Comparison of ENCODE assay signal across 1 cellular context in genomic region chr20:50450961-50451752, GRCh38.
TF ChIP-seq lines count a peak whose summit lies in the region.

No MANE protein-coding gene starts in this region.

TF ChIP-seq in K562, 482 proteins besides CTCF, POLR2A, EP300 and RAD21 (continued from another document):
- TF ChIP-seq ZNF407 (IDR thresholded peaks at IDR 0.05; ENCODE audit: low read depth) (no peak), TBL1XR1 (IDR thresholded peaks at IDR 0.05; ENCODE audit: low read length in 2 of 2) (peak in 1 of 2 experiments; percentile 28; a peak in 1 of 4 replicates), SMAD4 (CRISPR knock-in tag; conservative IDR thresholded peaks at IDR 0.05) (peak; percentile 85), TFAP4 (CRISPR knock-in tag; IDR thresholded peaks at IDR 0.05; ENCODE audit: borderline replicate concordance) (peak; percentile 69; the same call in 1 of the 2 replicates), CBFA2T2 (conservative IDR thresholded peaks at IDR 0.05) (0 out of 2 replicates have a peak, but pooled peaks have one; percentile 26), ZSCAN32 (CRISPR knock-in tag; IDR thresholded peaks at IDR 0.05) (no peak), POLR2B (IDR thresholded peaks at IDR 0.05; ENCODE audit: low read depth, partially characterized antibody) (no peak), RBBP5 (IDR thresholded peaks at IDR 0.05; ENCODE audit: borderline replicate concordance, insufficient read depth, low read length, poor library complexity, severe bottlenecking) (peak; percentile 34), CXXC5 (CRISPR knock-in tag; IDR thresholded peaks at IDR 0.05) (peak; percentile 20; the same call in 1 of the 2 replicates), MAZ (CRISPR knock-in tag; conservative IDR thresholded peaks at IDR 0.05 in 1 of 2, IDR thresholded peaks at IDR 0.05 in 1 of 2) (0 out of 4 replicates have a peak, but pooled peaks of 1 of the 2 experiments have one; percentile 17), ADNP (tag; IDR thresholded peaks at IDR 0.05) (peak; percentile 7; the same call in 1 of the 2 replicates), TEAD1 (CRISPR knock-in tag; IDR thresholded peaks at IDR 0.05) (peak; percentile 27 to 69; a peak in 1 of 4 replicates), TRIM24 (IDR thresholded peaks at IDR 0.05) (no peak), NR2C1 (IDR thresholded peaks at IDR 0.05) (no peak), NR2C1 (tag; IDR thresholded peaks at IDR 0.05) (peak; percentile 14; the same call in 1 of the 2 replicates), KAT7 (CRISPR knock-in tag; IDR thresholded peaks at IDR 0.05; ENCODE audit: borderline replicate concordance) (0 out of 2 replicates have a peak, but pooled peaks have one; percentile 54), ZNF146 (CRISPR knock-in tag; IDR thresholded peaks at IDR 0.05; ENCODE audit: unreplicated experiment) (no peak), ZNF184 (CRISPR knock-in tag; IDR thresholded peaks at IDR 0.05) (no peak), TCF3 (CRISPR knock-in tag; IDR thresholded peaks at IDR 0.05) (peak; percentile 24; the same call in 1 of the 2 replicates), CTBP1 (IDR thresholded peaks at IDR 0.05; ENCODE audit: borderline replicate concordance) (peak; percentile 66; the same call in 1 of the 2 replicates), ZBTB1 (CRISPR knock-in tag; IDR thresholded peaks at IDR 0.05; ENCODE audit: borderline replicate concordance, low read depth) (peak; percentile 49; the same call in 1 of the 2 replicates), ZNF263 (CRISPR knock-in tag; IDR thresholded peaks at IDR 0.05; ENCODE audit: borderline replicate concordance) (no peak), SRSF7 (optimal IDR thresholded peaks at IDR 0.05; ENCODE audit: low read depth, low read length) (no peak), MAX (CRISPR knock-in tag; IDR thresholded peaks at IDR 0.05) (no peak), DACH1 (IDR thresholded peaks at IDR 0.05; ENCODE audit: partially characterized antibody) (no peak), NR2C2 (CRISPR knock-in tag; IDR thresholded peaks at IDR 0.05) (no peak), NR2C2 (tag; IDR thresholded peaks at IDR 0.05) (peak; percentile 49; the same call in 1 of the 2 replicates), JUND (IDR thresholded peaks at IDR 0.05; ENCODE audit: borderline replicate concordance, low read depth, low read length) (peak; percentile 29; the same call in 1 of the 2 replicates), JUND (tag; IDR thresholded peaks at IDR 0.05; ENCODE audit: borderline replicate concordance, low read depth, low read length) (peak; percentile 19; the same call in 2 of the 3 replicates), CEBPB (tag; IDR thresholded peaks at IDR 0.05) (peak; percentile 96), CBFA2T3 (IDR thresholded peaks at IDR 0.05) (peak; percentile 33; the same call in 1 of the 2 replicates), SMARCE1 (IDR thresholded peaks at IDR 0.05) (peak; percentile 45; the same call in 1 of the 2 replicates), ID3 (CRISPR knock-in tag; IDR thresholded peaks at IDR 0.05) (no peak), ID3 (tag; IDR thresholded peaks at IDR 0.05) (peak; percentile 70; the same call in 1 of the 2 replicates)
TF ChIP-seq in K562: peak in this region for 28.
